ENCODE assay signal across 31 cellular contexts in the genomic region with DNA sequence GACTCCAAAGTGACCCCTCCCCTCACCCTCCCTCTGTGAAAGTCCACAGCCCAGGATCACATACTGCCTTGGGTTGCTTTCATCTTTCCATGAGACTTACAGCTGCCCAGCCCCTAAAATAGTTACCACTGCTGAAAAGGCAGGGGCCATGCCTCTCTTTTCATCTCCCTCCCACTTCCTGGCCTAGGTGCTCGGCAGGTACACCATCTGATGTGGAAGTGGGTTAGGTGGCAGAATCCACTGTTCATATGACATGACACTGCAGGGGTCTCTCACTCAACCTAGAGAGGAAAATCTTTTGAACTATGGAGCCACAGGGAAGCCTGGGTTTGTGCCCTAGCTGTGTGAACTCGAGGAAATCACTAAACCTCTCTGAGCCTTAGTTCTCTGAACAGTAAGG.
"Had no signal": no experiment of that assay in that cellular context is flagged by ENCODE, and none has a peak within 500 bp of the region (broad histone marks: within the 10 kb centered on the region; RNA-seq: fewer than 3 reads in every experiment).

No MANE protein-coding gene starts in this region.

- H3K36me3 ChIP-seq: brain microvascular endothelial cell, WERI-Rb-1 had no signal

- H3K4me3 ChIP-seq: coronary artery, dorsolateral prefrontal cortex had no signal

- ATAC-seq: activated CD4-positive, CD25-positive, alpha-beta regulatory T cell treated with anti-CD3 and anti-CD28 coated beads, Interleukin-2, amount 50 U/mL, for 24 hours; activated T-cell treated with anti-CD3 and anti-CD28 coated beads, Interleukin-2, amount 50 U/mL, for 72 hours; esophagus mucosa; T-helper 17 cell had no signal

- H3K36me3 Mint-ChIP-seq: activated naive CD4-positive, alpha-beta T cell treated with anti-CD3 and anti-CD28 coated beads, Interleukin-2, amount 10 ng/mL, durations not matched to agents 7 days and 5 days; activated naive CD8-positive, alpha-beta T cell treated with anti-CD3 and anti-CD28 coated beads for 36 hours had no signal

- H3K4me3 Mint-ChIP-seq: activated B cell treated with CpG ODN at 0.5 μM for 24 hours; activated naive CD4-positive, alpha-beta T cell treated with anti-CD3 and anti-CD28 coated beads, Interleukin-2, amount 10 ng/mL, durations not matched to agents 7 days and 5 days; activated naive CD8-positive, alpha-beta T cell treated with anti-CD3 and anti-CD28 coated beads for 36 hours; activated T-cell treated with anti-CD3 and anti-CD28 coated beads, Interleukin-2, amount 50 U/mL, for 24 hours; activated T-cell treated with anti-CD3 and anti-CD28 coated beads, Interleukin-2, amount 50 U/mL, for 72 hours; central memory CD8-positive, alpha-beta T cell; dendritic cell treated with granulocyte-macrophage colony-stimulating factor and Interleukin-4, amounts not matched to agents 40 ng/mL and 50 ng/mL, for 4 days; endodermal cell; T-helper 17 cell; T-helper 2 cell treated with Interferon-gamma antibody and Interleukin-4, amounts not matched to agents 5 μg/mL and 100 μg/mL, for 36 hours had no signal

- DNase-seq: activated B cell treated with CpG ODN at 0.5 μM for 24 hours; activated CD4-positive, alpha-beta T cell treated with anti-CD3 and anti-CD28 coated beads for 48 hours; activated CD4-positive, alpha-beta T cell treated with anti-CD3 and anti-CD28 coated beads, Interleukin-2, amount 50 U/mL, for 1 hour; activated CD4-positive, alpha-beta T cell treated with anti-CD3 and anti-CD28 coated beads, Interleukin-2, amount 50 U/mL, for 48 hours; activated CD8-positive, alpha-beta memory T cell treated with anti-CD3 and anti-CD28 coated beads, Interleukin-2, amount 50 U/mL, for 48 hours; activated gamma-delta T cell; activated naive CD4-positive, alpha-beta T cell; activated naive CD4-positive, alpha-beta T cell treated with anti-CD3 and anti-CD28 coated beads, Interleukin-2, amount 10 ng/mL, durations not matched to agents 7 days and 5 days; activated naive CD8-positive, alpha-beta T cell treated with anti-CD3 and anti-CD28 coated beads for 36 hours; activated T-cell treated with anti-CD3 and anti-CD28 coated beads for 4 hours; activated T-cell treated with anti-CD3 and anti-CD28 coated beads, Interleukin-2, amount 50 U/mL, for 24 hours; activated T-cell treated with anti-CD3 and anti-CD28 coated beads, Interleukin-2, amount 50 U/mL, for 72 hours; amniotic stem cell; anterior cingulate cortex; brain microvascular endothelial cell; dorsolateral prefrontal cortex; effector memory CD4-positive, alpha-beta T cell; endodermal cell; foreskin fibroblast; glutamatergic neuron; SW 1271; T-helper 1 cell; T-helper 17 cell; T1000; WERI-Rb-1 had no signal

- H3K27ac Mint-ChIP-seq: activated B cell treated with CpG ODN at 0.5 μM for 24 hours; activated naive CD4-positive, alpha-beta T cell treated with anti-CD3 and anti-CD28 coated beads, Interleukin-2, amount 10 ng/mL, durations not matched to agents 7 days and 5 days; activated naive CD8-positive, alpha-beta T cell treated with anti-CD3 and anti-CD28 coated beads for 36 hours; activated T-cell treated with anti-CD3 and anti-CD28 coated beads, Interleukin-2, amount 50 U/mL, for 24 hours; activated T-cell treated with anti-CD3 and anti-CD28 coated beads, Interleukin-2, amount 50 U/mL, for 72 hours; dendritic cell treated with granulocyte-macrophage colony-stimulating factor and Interleukin-4, amounts not matched to agents 40 ng/mL and 50 ng/mL, for 4 days; endodermal cell; T-helper 17 cell; T-helper 2 cell treated with Interferon-gamma antibody and Interleukin-4, amounts not matched to agents 5 μg/mL and 100 μg/mL, for 36 hours had no signal

- H3K27ac ChIP-seq: brain microvascular endothelial cell, coronary artery, dorsolateral prefrontal cortex, WERI-Rb-1 had no signal

- H3K27me3 ChIP-seq: brain microvascular endothelial cell, dorsolateral prefrontal cortex had no signal

- H3K27me3 Mint-ChIP-seq: activated B cell treated with CpG ODN at 0.5 μM for 24 hours; activated naive CD8-positive, alpha-beta T cell treated with anti-CD3 and anti-CD28 coated beads for 36 hours; activated T-cell treated with anti-CD3 and anti-CD28 coated beads, Interleukin-2, amount 50 U/mL, for 24 hours; central memory CD8-positive, alpha-beta T cell; T-helper 17 cell had no signal

- H3K9me3 Mint-ChIP-seq: activated B cell treated with CpG ODN at 0.5 μM for 24 hours; activated naive CD4-positive, alpha-beta T cell treated with anti-CD3 and anti-CD28 coated beads, Interleukin-2, amount 10 ng/mL, durations not matched to agents 7 days and 5 days; activated naive CD8-positive, alpha-beta T cell treated with anti-CD3 and anti-CD28 coated beads for 36 hours; activated T-cell treated with anti-CD3 and anti-CD28 coated beads, Interleukin-2, amount 50 U/mL, for 24 hours; central memory CD8-positive, alpha-beta T cell; dendritic cell treated with granulocyte-macrophage colony-stimulating factor and Interleukin-4, amounts not matched to agents 40 ng/mL and 50 ng/mL, for 4 days; endodermal cell; T-helper 2 cell treated with Interferon-gamma antibody and Interleukin-4, amounts not matched to agents 5 μg/mL and 100 μg/mL, for 36 hours had no signal
